In genomic region chr13:43127103-43127817, GRCh38 we compare ENCODE assay signal across 10 cellular contexts.
DNase-seq lines count a peak whose midpoint lies in the region; ATAC-seq and TF ChIP-seq lines count a peak whose summit lies in the region.
"Had no signal": no experiment of that assay in that cellular context is flagged by ENCODE, and none has a peak within 500 bp of the region (broad histone marks: within the 10 kb centered on the region; RNA-seq: fewer than 3 reads in every experiment).

No MANE protein-coding gene starts in this region.

- peaks cover 35% of the 10 kb centered on the region for H3K4me1 Mint-ChIP-seq in GM23338

- H3K9me3 ChIP-seq in BE2C (no peaks in the 10 kb centered on the region), Peyer's patch (no peaks in the 10 kb centered on the region)

- H3K4me2 ChIP-seq in GM23338 = peak overlapping the region; percentile 55; the same call in 1 of the 2 replicates

- H3K4me1 ChIP-seq in BE2C = peaks cover 42% of the 10 kb centered on the region
- peaks cover 26% of the 10 kb centered on the region for H3K4me1 ChIP-seq in GM23338 (ENCODE audit: insufficient read depth)
- peaks cover 0 to 6% (median 0%) of the 10 kb centered on the region in 4 donors for H3K4me1 ChIP-seq in Peyer's patch

- H3K4me3 Mint-ChIP-seq in GM23338 = no peak overlapping the region; the same call in 2 of the 3 replicates

- H2AFZ ChIP-seq in GM23338 = peak overlapping the region; percentile 80; the same call in 1 of the 2 replicates

- H4K20me1 ChIP-seq in GM23338 (replicated peaks; ENCODE audit: insufficient read depth) = no peaks in the 10 kb centered on the region

- peak; percentile 43 for DNase-seq in BE2C
- peak; percentile 30 for DNase-seq in GM23338 (ENCODE audit: low spot score)
- DNase-seq in islet precursor cell = peak; percentile 70
- DNase-seq in DMS114 treated with DMSO at 0.1 percent for 48 hours (lab: John Stamatoyannopoulos, UW; ENCODE audit: unreplicated experiment) = no peak
- DNase-seq in Peyer's patch = no peak

- H3K27ac Mint-ChIP-seq in GM23338 = no peak overlapping the region
- H3K27ac Mint-ChIP-seq: progenitor cell of endocrine pancreas had no signal

- no peaks in the 10 kb centered on the region for H3K27me3 ChIP-seq in BE2C
- H3K27me3 ChIP-seq in GM23338 (ENCODE audit: insufficient read depth) = no peaks in the 10 kb centered on the region
- H3K27me3 ChIP-seq in Peyer's patch = no peaks in the 10 kb centered on the region

- H3K36me3 Mint-ChIP-seq in GM23338 (ENCODE audit: low read depth) = no peaks in the 10 kb centered on the region

- H3K36me3 ChIP-seq in BE2C = no peaks in the 10 kb centered on the region
- no peaks in the 10 kb centered on the region for H3K36me3 ChIP-seq in GM23338 (ENCODE audit: insufficient read depth)
- no peaks in the 10 kb centered on the region for H3K36me3 ChIP-seq in Peyer's patch

- TF ChIP-seq CTCF in BE2C (IDR thresholded peaks at IDR 0.05; ENCODE audit: low read depth, low read length) (no peak), GM23338 (conservative IDR thresholded peaks at IDR 0.05; ENCODE audit: low read depth in 2 of 2) (no peak), Peyer's patch (IDR thresholded peaks at IDR 0.05) (no peak)

- H3K27ac ChIP-seq in GM23338 (ENCODE audit: low read depth) = no peak overlapping the region
- H3K27ac ChIP-seq in angular gyrus (ENCODE audit: low read depth, low read length) = peak overlapping the region; percentile 59
- H3K27ac ChIP-seq in Peyer's patch = peak overlapping the region in 1 of 4 donors; percentile 29
- H3K27ac ChIP-seq: RWPE1 had no signal

- H3K4me3 ChIP-seq in BE2C (ENCODE audit: low read depth, low read length) (peak overlapping the region; percentile 71), GM23338 (no peak overlapping the region), Peyer's patch (no peak overlapping the region)

- no peaks in the 10 kb centered on the region for H3F3A ChIP-seq in GM23338 (replicated peaks; ENCODE audit: low read depth)

- H3K9me3 Mint-ChIP-seq in GM23338 = no peaks in the 10 kb centered on the region

- TF ChIP-seq POLR2A in Peyer's patch (IDR thresholded peaks at IDR 0.05) = no peak

- H3K9me2 ChIP-seq in GM23338 (ENCODE audit: insufficient read depth) = peaks cover 4% of the 10 kb centered on the region

- peaks cover 4% of the 10 kb centered on the region for H3K27me3 Mint-ChIP-seq in GM23338 (ENCODE audit: insufficient read depth, low read depth, poor library complexity)

- no peaks in the 10 kb centered on the region for H3K79me2 ChIP-seq in GM23338 (replicated peaks; ENCODE audit: insufficient read depth)

- ATAC-seq in GM23338 (peak; percentile 79), HG03159 (IDR thresholded peaks at IDR 0.05; ENCODE audit: unreplicated experiment) (no peak), HG02588 (IDR thresholded peaks at IDR 0.05; ENCODE audit: unreplicated experiment) (no peak)

TF ChIP-seq in GM23338, 12 proteins besides CTCF, POLR2A, EP300 and RAD21:
- TF ChIP-seq JUNB (IDR thresholded peaks at IDR 0.05; ENCODE audit: unreplicated experiment) (no peak), ZNF331 (CRISPR knock-in tag; IDR thresholded peaks at IDR 0.05; ENCODE audit: low read depth) (no peak), STAT1 (IDR thresholded peaks at IDR 0.05; ENCODE audit: unreplicated experiment) (no peak), ETS1 (IDR thresholded peaks at IDR 0.05) (no peak), ZNF114 (CRISPR knock-in tag; IDR thresholded peaks at IDR 0.05) (no peak), ZNF462 (CRISPR knock-in tag; IDR thresholded peaks at IDR 0.05) (no peak), NANOG (IDR thresholded peaks at IDR 0.05; ENCODE audit: borderline replicate concordance) (no peak), CREB1 (CRISPR knock-in tag; IDR thresholded peaks at IDR 0.05; ENCODE audit: low read depth) (no peak)

Comparison
In these comparisons a context has a peak if more than half of its experiments do, and no peak if none do; other contexts are left out.
1. DNase-seq: peak in BE2C (single experiment), GM23338 (single experiment) and islet precursor cell (single experiment); none in DMS114 treated with DMSO at 0.1 percent for 48 hours (single experiment) and Peyer's patch (0 of 3).